Comparison of ENCODE assay signal across 30 cellular contexts in the genomic region with DNA sequence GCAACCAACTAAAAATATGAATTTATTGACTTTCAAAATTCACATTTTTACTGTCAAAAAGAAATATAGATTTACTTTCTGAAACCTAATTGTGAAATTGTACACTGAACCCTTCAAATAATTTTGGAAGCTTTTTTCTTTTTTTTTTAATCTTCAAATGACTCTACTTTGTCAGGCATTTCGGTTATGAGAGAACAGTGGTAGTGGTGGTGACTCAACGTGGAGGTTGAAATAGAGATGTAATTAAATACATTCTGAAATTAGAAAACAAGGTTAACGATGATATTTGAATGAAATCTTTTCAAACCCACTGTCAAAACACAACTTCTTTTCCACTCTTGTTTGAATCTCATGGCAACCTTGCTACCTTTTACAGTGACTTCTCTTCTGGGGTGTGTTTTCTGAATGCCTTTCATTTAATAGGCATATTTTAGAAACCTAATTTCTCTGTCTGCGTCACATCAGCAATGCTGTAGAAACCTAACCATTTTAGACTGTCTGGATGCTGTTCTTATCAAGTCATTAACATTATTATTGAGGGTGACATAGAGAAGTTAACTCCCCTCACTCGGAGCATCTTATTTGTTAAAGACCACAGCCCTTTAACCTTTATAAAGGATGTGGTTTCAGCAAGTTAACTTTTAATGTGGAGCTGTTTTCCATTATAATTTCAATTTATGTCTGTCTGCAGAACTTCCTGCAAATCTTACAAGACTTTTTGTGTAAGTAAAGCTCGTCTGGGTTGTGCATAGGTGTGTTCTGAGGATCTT.
DNase-seq lines count a peak whose midpoint lies in the region; ATAC-seq and TF ChIP-seq lines count a peak whose summit lies in the region.
"Had no signal": no experiment of that assay in that cellular context is flagged by ENCODE, and none has a peak within 500 bp of the region (broad histone marks: within the 10 kb centered on the region; RNA-seq: fewer than 3 reads in every experiment).

No MANE protein-coding gene starts in this region.

- H3K36me3 ChIP-seq in adipocyte (ENCODE audit: control insufficient read depth, insufficient read depth, low read length, severe bottlenecking) (no peaks in the 10 kb centered on the region), muscle layer of colon (ENCODE audit: insufficient read depth, low read length) (no peaks in the 10 kb centered on the region), sigmoid colon (no peaks in the 10 kb centered on the region), Caco-2 (ENCODE audit: control insufficient read depth, insufficient read depth, low read length) (no peaks in the 10 kb centered on the region), heart right ventricle (no peaks in the 10 kb centered on the region), colonic mucosa (no peaks in the 10 kb centered on the region)

- intact Hi-C loops in sigmoid colon (cut with DNase I) (no loop called here), Caco-2 (cut with micrococcal nuclease; ENCODE audit: unreplicated experiment) (no loop called here), heart right ventricle (cut with DNase I) (no loop called here), colonic mucosa (cut with DNase I) (no loop called here)

- H3K27me3 Mint-ChIP-seq in Caco-2 (ENCODE audit: insufficient read depth, unreplicated experiment) = no peaks in the 10 kb centered on the region
- H3K27me3 Mint-ChIP-seq: IgD-negative memory B cell had no signal

- H3K4me3 ChIP-seq in adipocyte (ENCODE audit: low read length) (no peak overlapping the region), muscle layer of colon (ENCODE audit: low read depth in 1 of 2, low read length in 2 of 2) (no peak overlapping the region), sigmoid colon (no peak overlapping the region), Caco-2 (ENCODE audit: low read depth, low read length) (no peak overlapping the region), heart right ventricle (no peak overlapping the region), colonic mucosa (no peak overlapping the region)
- H3K4me3 ChIP-seq: GM12878, GM23338 had no signal

- no peaks in the 10 kb centered on the region for H3K9me3 Mint-ChIP-seq in Caco-2 (ENCODE audit: unreplicated experiment)
- H3K9me3 Mint-ChIP-seq: GM23338 had no signal

- TF ChIP-seq POLR2A in sigmoid colon (IDR thresholded peaks at IDR 0.05) = no peak

- no peak overlapping the region for H3K9ac ChIP-seq in adipocyte (ENCODE audit: low read length)
- no peak overlapping the region for H3K9ac ChIP-seq in muscle layer of colon (ENCODE audit: low read length)
- H3K9ac ChIP-seq in colonic mucosa (ENCODE audit: low read depth in 2 of 2, low read length in 2 of 2) = no peak overlapping the region
- H3K9ac ChIP-seq: KMS-11 had no signal

- DNase-seq in adipocyte (ENCODE audit: low read depth) = peak; percentile 56
- DNase-seq in sigmoid colon = no peak
- no peak for DNase-seq in Caco-2
- no peak for DNase-seq in heart right ventricle
- no peak for DNase-seq in colonic mucosa
- DNase-seq in H4 (ENCODE audit: low spot score) = no peak
- DNase-seq: CD8-positive, alpha-beta T cell; DMS 273 treated with DMSO at 0.1 percent for 48 hours; DMS79; EL; GDM1; HCEC 1CT; MM.1S; NCI-H1417; NCI-H1694; NCI-H2081; NCI-H2171; NCI-H226; NCI-H510A; NCI-H69; SHP77 had no signal

- H3K9me3 ChIP-seq in adipocyte (ENCODE audit: control insufficient read depth, low read length) (no peaks in the 10 kb centered on the region), muscle layer of colon (ENCODE audit: low read length) (no peaks in the 10 kb centered on the region), sigmoid colon (no peaks in the 10 kb centered on the region), Caco-2 (no peaks in the 10 kb centered on the region), heart right ventricle (no peaks in the 10 kb centered on the region), colonic mucosa (no peaks in the 10 kb centered on the region)

- H3K27ac ChIP-seq in muscle layer of colon (ENCODE audit: low read depth, low read length) = peak overlapping the region; percentile 3
- peak overlapping the region; percentile 8 to 57 (median 46) for H3K27ac ChIP-seq in sigmoid colon
- no peak overlapping the region for H3K27ac ChIP-seq in heart right ventricle
- no peak overlapping the region for H3K27ac ChIP-seq in colonic mucosa
- H3K27ac ChIP-seq: C4-2B, HL-60, KMS-11, RWPE1 had no signal

- CTCF ChIA-PET in Caco-2 (lab: Charles Lee) = no interaction called here

- BruUV-seq in Caco-2 (replicated peaks; lab: Mats Ljungman, UMichigan) = no TSS peak

- POLR2A ChIA-PET in Caco-2 (lab: Charles Lee) = no interaction called here

- TF ChIP-seq CTCF in sigmoid colon (IDR thresholded peaks at IDR 0.05) (no peak), Caco-2 (IDR thresholded peaks at IDR 0.05; ENCODE audit: insufficient read depth in 1 of 2, low read depth in 1 of 2, low read length in 1 of 2, severe bottlenecking in 1 of 2, unreplicated experiment in 1 of 2) (no peak), heart right ventricle (IDR thresholded peaks at IDR 0.05) (no peak), colonic mucosa (IDR thresholded peaks at IDR 0.05) (no peak)

- H3K4me1 ChIP-seq in adipocyte (ENCODE audit: control insufficient read depth, insufficient read depth, low read length) (peaks cover 6% of the 10 kb centered on the region), muscle layer of colon (ENCODE audit: insufficient read depth, low read length) (peaks cover 34% of the 10 kb centered on the region), sigmoid colon (peaks cover 0 to 60% (median 20%) of the 10 kb centered on the region in 4 donors), Caco-2 (no peaks in the 10 kb centered on the region), heart right ventricle (peaks cover 0 to 7% (median 0%) of the 10 kb centered on the region in 9 donors), colonic mucosa (no peaks in the 10 kb centered on the region)

- no peaks in the 10 kb centered on the region for H3K36me3 Mint-ChIP-seq in Caco-2 (ENCODE audit: insufficient read depth, unreplicated experiment)
- H3K36me3 Mint-ChIP-seq: CD8-positive, alpha-beta T cell; IgD-negative memory B cell had no signal

- WGBS in sigmoid colon, 2 donors = 79 to 81% methylated on average over 6 of the region's 6 CpGs
- WGBS in heart right ventricle, 2 donors = 81 to 85% methylated on average over 6 of the region's 6 CpGs

- H3K4me1 Mint-ChIP-seq in Caco-2 (ENCODE audit: low read depth, unreplicated experiment) = no peaks in the 10 kb centered on the region
- H3K4me1 Mint-ChIP-seq: IgD-negative memory B cell had no signal

- TF ChIP-seq EP300 in sigmoid colon (IDR thresholded peaks at IDR 0.05) = no peak

- ATAC-seq in heart right ventricle = no peak
- ATAC-seq: CD8-positive, alpha-beta T cell; GM12878; GM23338; Panc1 had no signal

- H3K4me3 Mint-ChIP-seq in Caco-2 (ENCODE audit: unreplicated experiment) = no peak overlapping the region
- H3K4me3 Mint-ChIP-seq: CD8-positive, alpha-beta T cell; GM23338; IgD-negative memory B cell had no signal

- H3K27me3 ChIP-seq in adipocyte (replicated peaks; ENCODE audit: control insufficient read depth, insufficient read depth, low read length) = no peaks in the 10 kb centered on the region
- no peaks in the 10 kb centered on the region for H3K27me3 ChIP-seq in muscle layer of colon (ENCODE audit: control insufficient read depth in 1 of 2, insufficient read depth in 2 of 2, low read length in 2 of 2)
- no peaks in the 10 kb centered on the region for H3K27me3 ChIP-seq in sigmoid colon
- no peaks in the 10 kb centered on the region for H3K27me3 ChIP-seq in Caco-2 (replicated peaks; ENCODE audit: control insufficient read depth, insufficient read depth, low read length)
- no peaks in the 10 kb centered on the region for H3K27me3 ChIP-seq in heart right ventricle
- H3K27me3 ChIP-seq in colonic mucosa = no peaks in the 10 kb centered on the region

- no peak overlapping the region for H3K27ac Mint-ChIP-seq in Caco-2 (ENCODE audit: unreplicated experiment)
- H3K27ac Mint-ChIP-seq: CD8-positive, alpha-beta T cell; GM23338; IgD-negative memory B cell had no signal

Comparison
In these comparisons a context has a peak if more than half of its experiments do, and no peak if none do; other contexts are left out.
1. H3K27ac ChIP-seq: peak in muscle layer of colon (single experiment) and sigmoid colon (4 of 4); none in heart right ventricle (0 of 10) and colonic mucosa (single experiment).